22 cellular contexts compared by ENCODE assay signal in the genomic region with DNA sequence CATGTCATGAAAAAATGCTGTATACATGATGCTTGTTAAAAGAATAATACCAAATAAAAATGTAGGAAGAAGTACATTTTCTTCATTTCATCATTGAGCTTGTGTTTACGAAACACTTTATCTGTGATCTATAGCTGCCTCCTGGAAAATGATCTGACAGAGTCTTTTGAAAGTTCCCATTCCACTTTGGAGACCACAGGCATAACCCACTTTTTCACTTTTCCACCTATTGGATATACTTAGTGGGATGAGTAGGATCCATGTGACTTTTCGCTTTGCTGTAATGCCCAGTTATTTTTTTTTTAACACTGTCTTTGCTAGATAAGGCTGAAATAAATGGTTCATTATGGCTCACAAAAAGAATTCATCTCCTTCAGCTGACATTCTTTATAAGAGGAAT.
DNase-seq lines count a peak whose midpoint lies in the region; FAIRE-seq and TF ChIP-seq lines count a peak whose summit lies in the region.
"Had no signal": no experiment of that assay in that cellular context is flagged by ENCODE, and none has a peak within 500 bp of the region (broad histone marks: within the 10 kb centered on the region; RNA-seq: fewer than 3 reads in every experiment).

No MANE protein-coding gene starts in this region.

- POLR2A ChIA-PET in endothelial cell of umbilical vein (lab: Charles Lee) = no interaction called here

- TF ChIP-seq POLR2A in endothelial cell of umbilical vein (IDR thresholded peaks at IDR 0.05; ENCODE audit: low read depth, low read length) = no peak

- H3K9me2 ChIP-seq in GM23248 (ENCODE audit: insufficient read depth) = no peaks in the 10 kb centered on the region

- BruUV-seq in endothelial cell of umbilical vein (replicated peaks; lab: Mats Ljungman, UMichigan) = no TSS peak

- in situ Hi-C loops in GM23248 (cut with MboI) = no loop called here

- intact Hi-C loops in endothelial cell of umbilical vein (cut with micrococcal nuclease) = no loop called here

- no peak overlapping the region for H3K4me3 ChIP-seq in endothelial cell of umbilical vein (replicated peaks in 1 of 3; ENCODE audit: insufficient read depth in 1 of 3, low read depth in 1 of 3, low read length in 3 of 3)
- no peak overlapping the region for H3K4me3 ChIP-seq in GM23248
- H3K4me3 ChIP-seq: A549; BLaER1 treated with 17β-estradiol and CSF1 and Interleukin-3, amounts not matched to agents 10 nM and 100 nM; GM12878 had no signal

- H3K79me2 ChIP-seq in endothelial cell of umbilical vein (ENCODE audit: control insufficient read depth, insufficient read depth, low read length) = no peaks in the 10 kb centered on the region
- H3K79me2 ChIP-seq in GM23248 (ENCODE audit: insufficient read depth) = no peaks in the 10 kb centered on the region

- H3K27ac ChIP-seq in VCaP = peak overlapping the region; percentile 47
- H3K27ac ChIP-seq in endothelial cell of umbilical vein (ENCODE audit: insufficient read depth, low read depth, low read length) = no peak overlapping the region
- H3K27ac ChIP-seq in GM23248 = no peak overlapping the region
- H3K27ac ChIP-seq: 22Rv1; A549; BLaER1 treated with 17β-estradiol and CSF1 and Interleukin-3, amounts not matched to agents 10 nM and 100 nM; C4-2B had no signal

- no peaks in the 10 kb centered on the region for H3K27me3 ChIP-seq in endothelial cell of umbilical vein (ENCODE audit: control insufficient read depth in 2 of 2, insufficient read depth in 2 of 2, low read length in 2 of 2)
- no peaks in the 10 kb centered on the region for H3K27me3 ChIP-seq in GM23248 (replicated peaks; ENCODE audit: insufficient read depth)
- H3K27me3 ChIP-seq: BLaER1 treated with 17β-estradiol and CSF1 and Interleukin-3, amounts not matched to agents 10 nM and 100 nM had no signal

- DNase-seq in EH (ENCODE audit: low read depth) (peak; percentile 25), endothelial cell of umbilical vein (ENCODE audit: low read depth, low spot score) (no peak), NOMO-1 (lab: John Stamatoyannopoulos, UW; ENCODE audit: unreplicated experiment in 2 of 2) (no peak), SHP77 (lab: John Stamatoyannopoulos, UW) (no peak), GM23248 (no peak)
- DNase-seq: AML-193; Caco-2; Calu3; CD4-positive, alpha-beta T cell; CD8-positive, alpha-beta T cell; DMS79 treated with DMSO at 0.1 percent for 48 hours; EL; GDM1 had no signal

- TF ChIP-seq CTCF in VCaP (conservative IDR thresholded peaks at IDR 0.05) (no peak), endothelial cell of umbilical vein (IDR thresholded peaks at IDR 0.05; ENCODE audit: extremely low read depth in 1 of 2, insufficient read depth in 1 of 2, low read depth in 1 of 2, low read length in 2 of 2) (no peak)

- H3K9me3 ChIP-seq in endothelial cell of umbilical vein (replicated peaks; ENCODE audit: control insufficient read depth, insufficient read depth, low read length) = no peaks in the 10 kb centered on the region
- no peaks in the 10 kb centered on the region for H3K9me3 ChIP-seq in GM23248 (ENCODE audit: low read depth)
- H3K9me3 ChIP-seq: A549; BLaER1 treated with 17β-estradiol and CSF1 and Interleukin-3, amounts not matched to agents 10 nM and 100 nM; Caco-2 had no signal

- H3K9ac ChIP-seq in endothelial cell of umbilical vein (replicated peaks; ENCODE audit: extremely low read depth, insufficient read depth, low read length) = no peak overlapping the region
- H3K9ac ChIP-seq in GM23248 = no peak overlapping the region
- H3K9ac ChIP-seq: BLaER1 treated with 17β-estradiol and CSF1 and Interleukin-3, amounts not matched to agents 10 nM and 100 nM had no signal

- H3K4me1 ChIP-seq in endothelial cell of umbilical vein (ENCODE audit: control insufficient read depth, extremely low read depth, insufficient read depth, low read length) = no peaks in the 10 kb centered on the region
- H3K4me1 ChIP-seq in GM23248 (ENCODE audit: insufficient read depth) = peaks cover 23% of the 10 kb centered on the region
- H3K4me1 ChIP-seq: A549; BLaER1 treated with 17β-estradiol and CSF1 and Interleukin-3, amounts not matched to agents 10 nM and 100 nM; Caco-2 had no signal

- WGBS in GM23248 (ENCODE audit: low coverage in 1 of 2, low lambda C conversion rate in 2 of 2, missing lambda C conversion rate in 2 of 2), 2 experiments = 96 to 100% methylated on average over 2 of the region's 2 CpGs

- no peaks in the 10 kb centered on the region for H3K9me1 ChIP-seq in endothelial cell of umbilical vein (replicated peaks; ENCODE audit: control insufficient read depth, extremely low read depth, insufficient read depth, low read length)

- H3K36me3 ChIP-seq in endothelial cell of umbilical vein (ENCODE audit: control insufficient read depth in 2 of 2, extremely low read depth in 1 of 2, insufficient read depth in 2 of 2, low read length in 2 of 2) (no peaks in the 10 kb centered on the region), GM23248 (ENCODE audit: low read depth) (no peaks in the 10 kb centered on the region)
- H3K36me3 ChIP-seq: BLaER1 treated with 17β-estradiol and CSF1 and Interleukin-3, amounts not matched to agents 10 nM and 100 nM had no signal

- dilution Hi-C loops in endothelial cell of umbilical vein (cut with MboI; ENCODE audit: extremely low pct_ligation_motif_present, low sequenced_read_pairs) = no loop called here

- H4K20me1 ChIP-seq in endothelial cell of umbilical vein (replicated peaks; ENCODE audit: control insufficient read depth, extremely low read depth, insufficient read depth, low read length) (no peaks in the 10 kb centered on the region), GM23248 (ENCODE audit: insufficient read depth) (no peaks in the 10 kb centered on the region)
- H4K20me1 ChIP-seq: BLaER1 treated with 17β-estradiol and CSF1 and Interleukin-3, amounts not matched to agents 10 nM and 100 nM had no signal

- peak; percentile 47 for FAIRE-seq in endothelial cell of umbilical vein (lab: Jason Lieb, UNC)
- FAIRE-seq: A549, D721Med, GM12878, GM12892, GM18507 had no signal

- H3F3A ChIP-seq in GM23248 (ENCODE audit: insufficient read depth) = peaks cover 17% of the 10 kb centered on the region

- CTCF ChIA-PET in endothelial cell of umbilical vein (lab: Charles Lee) = no interaction called here

- H3K4me2 ChIP-seq in endothelial cell of umbilical vein (ENCODE audit: insufficient read depth, low read length) (no peak overlapping the region), GM23248 (ENCODE audit: unreplicated experiment) (no peak overlapping the region)
- H3K4me2 ChIP-seq: A549; BLaER1 treated with 17β-estradiol and CSF1 and Interleukin-3, amounts not matched to agents 10 nM and 100 nM had no signal

- H2AFZ ChIP-seq in endothelial cell of umbilical vein (ENCODE audit: low read depth, low read length) = no peak overlapping the region
- H2AFZ ChIP-seq in GM23248 = no peak overlapping the region

TF ChIP-seq in endothelial cell of umbilical vein, 7 proteins besides CTCF, POLR2A, EP300 and RAD21:
- TF ChIP-seq FOS (IDR thresholded peaks at IDR 0.05; ENCODE audit: borderline replicate concordance, insufficient read depth, low read length) = no peak
- no peak for TF ChIP-seq POLR2AphosphoS5 (IDR thresholded peaks at IDR 0.05; ENCODE audit: insufficient read depth, low read depth, low read length)
- no peak for TF ChIP-seq MYC (IDR thresholded peaks at IDR 0.05; ENCODE audit: low read depth, low read length)
- TF ChIP-seq, protein P1, sequence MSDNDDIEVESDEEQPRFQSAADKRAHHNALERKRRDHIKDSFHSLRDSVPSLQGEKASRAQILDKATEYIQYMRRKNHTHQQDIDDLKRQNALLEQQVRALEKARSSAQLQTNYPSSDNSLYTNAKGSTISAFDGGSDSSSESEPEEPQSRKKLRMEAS (IDR thresholded peaks at IDR 0.05; ENCODE audit: insufficient read depth, insufficient read length) = no peak
- no peak for TF ChIP-seq EZH2 (IDR thresholded peaks at IDR 0.05; ENCODE audit: borderline replicate concordance, low read depth, low read length, severe bottlenecking)
- TF ChIP-seq GATA2 (IDR thresholded peaks at IDR 0.05; ENCODE audit: insufficient read depth, insufficient read length, low read depth, low read length) = no peak
- no peak for TF ChIP-seq JUN (IDR thresholded peaks at IDR 0.05; ENCODE audit: borderline replicate concordance, insufficient read depth, insufficient read length, low read depth)
